In genomic region chr7:44847920-44848634, GRCh38 we compare ENCODE assay signal across 1 cellular context.
TF ChIP-seq lines count a peak whose summit lies in the region.

Gene H2AZ2, minus strand, starts transcription at chr7:44848087. Its CDS starts 116 bp downstream, at chr7:44847971.

TF ChIP-seq in K562, 482 proteins besides CTCF, POLR2A, EP300 and RAD21 (continued from another document and continues in another):
- TF ChIP-seq ZNF239 (CRISPR knock-in tag; IDR thresholded peaks at IDR 0.05) (no peak; the same call in 1 of the 2 replicates), MXI1 (IDR thresholded peaks at IDR 0.05; ENCODE audit: low read depth, low read length) (no peak), SMARCC2 (IDR thresholded peaks at IDR 0.05; ENCODE audit: low read depth) (no peak), ZNF76 (CRISPR knock-in tag; IDR thresholded peaks at IDR 0.05; ENCODE audit: borderline replicate concordance) (no peak), RNF219 (CRISPR knock-in tag; IDR thresholded peaks at IDR 0.05) (no peak), HNRNPLL (IDR thresholded peaks at IDR 0.05; ENCODE audit: low read depth, low read length, poor library complexity, severe bottlenecking) (peak; percentile 63), ZNF23 (CRISPR knock-in tag; IDR thresholded peaks at IDR 0.05) (no peak), NCOR1 (IDR thresholded peaks at IDR 0.05) (peak; percentile 33; the same call in 1 of the 2 replicates), MBD2 (IDR thresholded peaks at IDR 0.05; ENCODE audit: borderline replicate concordance, low read depth) (peak; percentile 100), TBP (optimal IDR thresholded peaks at IDR 0.05; ENCODE audit: low read depth, low read length) (peak; percentile 89), CHD4 (IDR thresholded peaks at IDR 0.05; ENCODE audit: insufficient read depth, insufficient replicate concordance, low read depth, low read length, poor library complexity, severe bottlenecking) (no peak), HMGN3 (IDR thresholded peaks at IDR 0.05; ENCODE audit: borderline replicate concordance, extremely low read depth, insufficient read length, low read depth, low read length) (peak; percentile 79), BCLAF1 (IDR thresholded peaks at IDR 0.05; ENCODE audit: borderline replicate concordance in 1 of 2, control insufficient read depth in 1 of 2, low read depth in 2 of 2, low read length in 1 of 2) (no peak), L3MBTL2 (IDR thresholded peaks at IDR 0.05) (peak; percentile 83), CREB3L1 (IDR thresholded peaks at IDR 0.05; ENCODE audit: borderline replicate concordance, low read depth) (no peak; the same call in 1 of the 2 replicates), CAMTA2 (CRISPR knock-in tag; conservative IDR thresholded peaks at IDR 0.05) (no peak), ZBED1 (IDR thresholded peaks at IDR 0.05) (0 out of 2 replicates have a peak, but pooled peaks have one; percentile 60), FIP1L1 (IDR thresholded peaks at IDR 0.05; ENCODE audit: low read depth, low read length, poor library complexity, severe bottlenecking) (no peak), ZNF282 (CRISPR knock-in tag; IDR thresholded peaks at IDR 0.05) (no peak), ARID3A (IDR thresholded peaks at IDR 0.05; ENCODE audit: borderline replicate concordance, low read depth, low read length) (peak; percentile 77; the same call in 1 of the 2 replicates), U2AF2 (optimal IDR thresholded peaks at IDR 0.05; ENCODE audit: low read depth, low read length) (no peak), JUN (IDR thresholded peaks at IDR 0.05; ENCODE audit: borderline replicate concordance, low read depth, low read length) (no peak), JUN (CRISPR knock-in tag; IDR thresholded peaks at IDR 0.05; ENCODE audit: borderline replicate concordance) (peak; percentile 3; the same call in 1 of the 2 replicates), ARID2 (IDR thresholded peaks at IDR 0.05) (no peak), ETS2 (tag; IDR thresholded peaks at IDR 0.05; ENCODE audit: borderline replicate concordance, poor library complexity, severe bottlenecking) (no peak), PBX2 (CRISPR knock-in tag; IDR thresholded peaks at IDR 0.05; ENCODE audit: low read depth) (peak; percentile 89), PBX2 (tag; conservative IDR thresholded peaks at IDR 0.05; ENCODE audit: low read depth) (peak; percentile 100), ZBTB2 (IDR thresholded peaks at IDR 0.05) (no peak), ZBTB26 (CRISPR knock-in tag; IDR thresholded peaks at IDR 0.05) (peak; percentile 58; the same call in 1 of the 2 replicates), RFX1 (IDR thresholded peaks at IDR 0.05) (peak; percentile 45), ZNF12 (CRISPR knock-in tag; IDR thresholded peaks at IDR 0.05) (no peak), ZNF551 (CRISPR knock-in tag; IDR thresholded peaks at IDR 0.05) (no peak), PRPF4 (IDR thresholded peaks at IDR 0.05; ENCODE audit: insufficient read depth, low read depth, low read length, poor library complexity, severe bottlenecking) (no peak), USF2 (CRISPR knock-in tag; IDR thresholded peaks at IDR 0.05) (0 out of 2 replicates have a peak, but pooled peaks have one; percentile 24), AFF1 (IDR thresholded peaks at IDR 0.05; ENCODE audit: low read depth in 1 of 2, partially characterized antibody in 2 of 2) (peak in 1 of 2 experiments; percentile 73), ATF3 (IDR thresholded peaks at IDR 0.05) (no peak; the same call in 1 of the 2 replicates), ATF3 (CRISPR knock-in tag; conservative IDR thresholded peaks at IDR 0.05) (peak; percentile 48; the same call in 1 of the 2 replicates), RBM14 (IDR thresholded peaks at IDR 0.05; ENCODE audit: borderline replicate concordance, insufficient read depth, low read depth, low read length) (no peak), CBFA2T3 (IDR thresholded peaks at IDR 0.05) (no peak)
